ENCODE assay signal across 11 cellular contexts in genomic region chr10:71801357-71801756, GRCh38. TPM values are rescaled to one million over a fixed set of nuclear protein-coding genes. Genes with fewer than 3 reads are reported as not detected.
A peak's percentile ranks its signal among the peaks of the same experiment; 100 is the strongest.
DNase-seq lines count a peak whose midpoint lies in the region; ATAC-seq, FAIRE-seq and TF ChIP-seq lines count a peak whose summit lies in the region.
"Had no signal": no experiment of that assay in that cellular context is flagged by ENCODE, and none has a peak within 500 bp of the region (broad histone marks: within the 10 kb centered on the region; RNA-seq: fewer than 3 reads in every experiment).

No MANE protein-coding gene starts in this region.

- 65 to 77% (median 76%) methylated on average over 6 to 9 of the region's 9 CpGs for WGBS in spleen, 5 donors
- 91 to 94% (median 91%) methylated on average over 9 of the region's 9 CpGs for WGBS in ovary, 3 donors

- peak in 2 of 11 experiments; percentile 28 to 31 for TF ChIP-seq CTCF in spleen (IDR thresholded peaks at IDR 0.05 in 8 of 11, conservative IDR thresholded peaks at IDR 0.05 in 3 of 11)
- TF ChIP-seq CTCF in MM.1S (IDR thresholded peaks at IDR 0.05; ENCODE audit: low read length) = no peak
- no peak for TF ChIP-seq CTCF in ovary (IDR thresholded peaks at IDR 0.05)

- H4K20me1 ChIP-seq in MM.1S (ENCODE audit: insufficient read depth, low read length) = no peaks in the 10 kb centered on the region

- H3K4me1 ChIP-seq in spleen (peaks cover 4 to 81% (median 41%) of the 10 kb centered on the region in 6 donors), MM.1S (ENCODE audit: low read length) (no peaks in the 10 kb centered on the region), ovary (ENCODE audit: insufficient read depth) (no peaks in the 10 kb centered on the region)

- no peak overlapping the region for H2AFZ ChIP-seq in MM.1S (ENCODE audit: low read length)

- H3K27ac ChIP-seq in spleen (peak overlapping the region in 1 of 8 donors; percentile 36), MM.1S (ENCODE audit: low read length) (no peak overlapping the region), ovary (no peak overlapping the region)
- H3K27ac ChIP-seq: SK-N-MC had no signal

- H3F3A ChIP-seq in MM.1S (ENCODE audit: insufficient read depth, low read length) = no peaks in the 10 kb centered on the region

- H3K27me3 Mint-ChIP-seq in IgD-negative memory B cell = no peaks in the 10 kb centered on the region

- H3K4me2 ChIP-seq in MM.1S (ENCODE audit: low read depth, low read length) = no peak overlapping the region

- peaks cover 6 to 22% (median 9%) of the 10 kb centered on the region in 3 donors for H3K4me1 Mint-ChIP-seq in IgD-negative memory B cell

- peak; percentile 83 for ATAC-seq in HG02642 (IDR thresholded peaks at IDR 0.05; ENCODE audit: poor library complexity, unreplicated experiment)
- ATAC-seq: sciatic nerve had no signal

- H3K36me3 ChIP-seq in spleen = no peaks in the 10 kb centered on the region
- H3K36me3 ChIP-seq in MM.1S (replicated peaks; ENCODE audit: insufficient read depth, low read length) = no peaks in the 10 kb centered on the region
- no peaks in the 10 kb centered on the region for H3K36me3 ChIP-seq in ovary

- no peak overlapping the region for H3K9ac ChIP-seq in MM.1S (ENCODE audit: low read length)

- no peaks in the 10 kb centered on the region for H3K9me2 ChIP-seq in MM.1S (replicated peaks; ENCODE audit: insufficient read depth, low read length)

- intact Hi-C loops in spleen (cut with DNase I; ENCODE audit: low total_unique reads) (no loop called here), ovary (cut with DNase I) (no loop called here)

- peak; percentile 64 for DNase-seq in GM19239 (ENCODE audit: insufficient read length, low spot score)
- peak; percentile 37 for DNase-seq in spleen
- DNase-seq in activated effector memory CD4-positive, alpha-beta T cell treated with anti-CD3 and anti-CD28 coated beads, Interleukin-2, amount 50 U/mL, for 16 hours = no peak
- no peak for DNase-seq in MM.1S
- no peak for DNase-seq in occipital lobe (lab: John Stamatoyannopoulos, UW)
- no peak for DNase-seq in ovary
- DNase-seq: activated CD8-positive, alpha-beta memory T cell treated with anti-CD3 and anti-CD28 coated beads, Interleukin-2, amount 50 U/mL, for 4 hours had no signal

- H3K9me3 Mint-ChIP-seq in IgD-negative memory B cell = no peaks in the 10 kb centered on the region

- no peaks in the 10 kb centered on the region for H3K36me3 Mint-ChIP-seq in IgD-negative memory B cell

- TF ChIP-seq POLR2A in spleen (IDR thresholded peaks at IDR 0.05) = no peak
- no peak for TF ChIP-seq POLR2A in ovary (IDR thresholded peaks at IDR 0.05)

- H3K9me3 ChIP-seq in spleen (no peaks in the 10 kb centered on the region), MM.1S (replicated peaks; ENCODE audit: insufficient read depth, low read length) (no peaks in the 10 kb centered on the region), ovary (no peaks in the 10 kb centered on the region)

- no peak overlapping the region for H3K4me3 ChIP-seq in spleen
- no peak overlapping the region for H3K4me3 ChIP-seq in MM.1S (ENCODE audit: low read length)
- no peak overlapping the region for H3K4me3 ChIP-seq in ovary
- H3K4me3 ChIP-seq: SK-N-MC had no signal

- FAIRE-seq in GM19239 (lab: Jason Lieb, UNC) = peak; percentile 91

- H3K79me2 ChIP-seq in MM.1S (ENCODE audit: low read length) = no peaks in the 10 kb centered on the region

- peak overlapping the region in 2 of 4 donors; percentile 10 to 23 for H3K4me3 Mint-ChIP-seq in IgD-negative memory B cell

- H3K27ac Mint-ChIP-seq in IgD-negative memory B cell = peak overlapping the region in 2 of 3 donors; percentile 4 to 73

- TF ChIP-seq EP300 in ovary (IDR thresholded peaks at IDR 0.05) = no peak

- H3K27me3 ChIP-seq in spleen (replicated peaks in 1 of 7) = no peaks in the 10 kb centered on the region
- H3K27me3 ChIP-seq in MM.1S (replicated peaks; ENCODE audit: insufficient read depth, low read length) = peaks cover 4% of the 10 kb centered on the region; the same call in 1 of the 2 replicates
- no peaks in the 10 kb centered on the region for H3K27me3 ChIP-seq in ovary

RNA-seq across cellular contexts. Expression of gene VSIR, which starts 28.0 kb away (rescaled TPM):
- polyA plus RNA-seq in IgD-negative memory B cell = 73.6 TPM
- 100 to 1,000 TPM; 202 to 512 (median 313) TPM for total RNA-seq in spleen
- polyA plus RNA-seq in spleen = 10 to 100 TPM; 34.5 to 84.3 (median 50.4) TPM
- 8.1 TPM for total RNA-seq in occipital lobe
- 10 to 100 TPM; 40.7 to 94.1 (median 63.4) TPM for total RNA-seq in ovary
- polyA plus RNA-seq in ovary = 10 to 100 TPM; 19.9 to 51.2 TPM

RNA-seq across cellular contexts. Expression of gene PSAP, which starts 49.7 kb away (rescaled TPM):
- polyA plus RNA-seq in IgD-negative memory B cell (625 TPM), spleen (100 to 1,000 TPM; 363 to 690 (median 437) TPM), ovary (1,000 to 10,000 TPM in 1 of 2 donors, 100 to 1,000 TPM in 1; 916 to 3,407 TPM)
- total RNA-seq in spleen (1,000 to 10,000 TPM; 1,269 to 1,826 (median 1,507) TPM), occipital lobe (385 TPM), ovary (1,000 to 10,000 TPM in 4 of 7 donors, 100 to 1,000 TPM in 3; 632 to 1,246 (median 1,118) TPM)

Comparison
In these comparisons a context has a peak if more than half of its experiments do, and no peak if none do; other contexts are left out.
1. DNase-seq: peak in GM19239 (single experiment) and spleen (single experiment); none in activated effector memory CD4-positive, alpha-beta T cell treated with anti-CD3 and anti-CD28 coated beads, Interleukin-2, amount 50 U/mL, for 16 hours (single experiment), MM.1S (single experiment), occipital lobe (single experiment) and ovary (0 of 5).